19 cellular contexts compared by ENCODE assay signal in genomic region chr4:168437192-168437938, GRCh38. TPM values are rescaled to one million over a fixed set of nuclear protein-coding genes. Genes with fewer than 3 reads are reported as not detected.
DNase-seq lines count a peak whose midpoint lies in the region; ATAC-seq and TF ChIP-seq lines count a peak whose summit lies in the region.
"Had no signal": no experiment of that assay in that cellular context is flagged by ENCODE, and none has a peak within 500 bp of the region (broad histone marks: within the 10 kb centered on the region; RNA-seq: fewer than 3 reads in every experiment).

No MANE protein-coding gene starts in this region.

- peaks cover 31% of the 10 kb centered on the region for H3K36me3 Mint-ChIP-seq in activated CD4-positive, alpha-beta memory T cell treated with anti-CD3 and anti-CD28 coated beads for 36 hours
- peaks cover 76% of the 10 kb centered on the region for H3K36me3 Mint-ChIP-seq in activated CD4-positive, alpha-beta memory T cell treated with anti-CD3 and anti-CD28 coated beads, Interleukin-2, amount 10 ng/mL, durations not matched to agents 7 days and 5 days (ENCODE audit: low read depth)
- peaks cover 49% of the 10 kb centered on the region for H3K36me3 Mint-ChIP-seq in stimulated activated memory B cell treated with anti-CD40 and anti-IgM and Interleukin-4, amounts not matched to agents 10 μg/mL and 1 μg/mL and 100 μg/mL, for 72 hours

- no peak for ATAC-seq in stimulated activated memory B cell treated with anti-CD40 and anti-IgM and Interleukin-4, amounts not matched to agents 10 μg/mL and 1 μg/mL and 100 μg/mL, for 72 hours
- ATAC-seq in HG03095 (IDR thresholded peaks at IDR 0.05; ENCODE audit: unreplicated experiment), result no peak
- ATAC-seq: Panc1, Right ventricle myocardium inferior had no signal

- DNase-seq in activated CD4-positive, alpha-beta memory T cell treated with anti-CD3 and anti-CD28 coated beads for 36 hours, result peak; percentile 16
- no peak for DNase-seq in activated CD4-positive, alpha-beta memory T cell treated with anti-CD3 and anti-CD28 coated beads, Interleukin-2, amount 10 ng/mL, durations not matched to agents 7 days and 5 days
- peak; percentile 15 for DNase-seq in stimulated activated CD4-positive, alpha-beta T cell treated with anti-CD3 and anti-CD28 coated beads, Interleukin-1b, Interleukin-23, amount 100 ng/mL, for 48 hours
- DNase-seq in stimulated activated CD4-positive, alpha-beta T cell treated with anti-CD3 and anti-CD28 coated beads, Interleukin-2, amount 100 ng/mL, for 48 hours, result no peak
- peak; percentile 29 to 77 for DNase-seq in erythroblast (lab: John Stamatoyannopoulos, UW)
- DNase-seq: CD4-positive, alpha-beta memory T cell; DMS153; GDM1; H7; NCI-H1048; NCI-H1436; NCI-H2029 treated with DMSO at 0.1 percent for 48 hours; NCI-H2171 treated with DMSO at 0.1 percent for 48 hours; NCI-H446; NCI-H526 treated with DMSO at 0.1 percent for 48 hours had no signal

- no peak overlapping the region for H3K27ac Mint-ChIP-seq in activated CD4-positive, alpha-beta memory T cell treated with anti-CD3 and anti-CD28 coated beads for 36 hours
- H3K27ac Mint-ChIP-seq in activated CD4-positive, alpha-beta memory T cell treated with anti-CD3 and anti-CD28 coated beads, Interleukin-2, amount 10 ng/mL, durations not matched to agents 7 days and 5 days, result no peak overlapping the region
- no peak overlapping the region for H3K27ac Mint-ChIP-seq in stimulated activated memory B cell treated with anti-CD40 and anti-IgM and Interleukin-4, amounts not matched to agents 10 μg/mL and 1 μg/mL and 100 μg/mL, for 72 hours
- H3K27ac Mint-ChIP-seq: CD4-positive, alpha-beta memory T cell had no signal

- H3K9me3 Mint-ChIP-seq in activated CD4-positive, alpha-beta memory T cell treated with anti-CD3 and anti-CD28 coated beads for 36 hours, result no peaks in the 10 kb centered on the region
- no peaks in the 10 kb centered on the region for H3K9me3 Mint-ChIP-seq in activated CD4-positive, alpha-beta memory T cell treated with anti-CD3 and anti-CD28 coated beads, Interleukin-2, amount 10 ng/mL, durations not matched to agents 7 days and 5 days
- H3K9me3 Mint-ChIP-seq in stimulated activated memory B cell treated with anti-CD40 and anti-IgM and Interleukin-4, amounts not matched to agents 10 μg/mL and 1 μg/mL and 100 μg/mL, for 72 hours, result no peaks in the 10 kb centered on the region
- H3K9me3 Mint-ChIP-seq: CD4-positive, alpha-beta memory T cell had no signal

- intact Hi-C loops in activated CD4-positive, alpha-beta memory T cell treated with anti-CD3 and anti-CD28 coated beads for 36 hours (cut with micrococcal nuclease), result no loop called here

- POLR2A ChIA-PET in activated CD4-positive, alpha-beta memory T cell treated with anti-CD3 and anti-CD28 coated beads for 36 hours (lab: Charles Lee), result no interaction called here
- POLR2A ChIA-PET in activated CD4-positive, alpha-beta memory T cell treated with anti-CD3 and anti-CD28 coated beads, Interleukin-2, amount 10 ng/mL, durations not matched to agents 7 days and 5 days (lab: Charles Lee), result no interaction called here

- peaks cover 8% of the 10 kb centered on the region for H3K4me1 Mint-ChIP-seq in activated CD4-positive, alpha-beta memory T cell treated with anti-CD3 and anti-CD28 coated beads for 36 hours (ENCODE audit: low read depth)
- peaks cover 11% of the 10 kb centered on the region for H3K4me1 Mint-ChIP-seq in activated CD4-positive, alpha-beta memory T cell treated with anti-CD3 and anti-CD28 coated beads, Interleukin-2, amount 10 ng/mL, durations not matched to agents 7 days and 5 days
- peaks cover 8% of the 10 kb centered on the region for H3K4me1 Mint-ChIP-seq in stimulated activated memory B cell treated with anti-CD40 and anti-IgM and Interleukin-4, amounts not matched to agents 10 μg/mL and 1 μg/mL and 100 μg/mL, for 72 hours

- no peak overlapping the region for H3K4me3 Mint-ChIP-seq in activated CD4-positive, alpha-beta memory T cell treated with anti-CD3 and anti-CD28 coated beads for 36 hours
- no peak overlapping the region for H3K4me3 Mint-ChIP-seq in activated CD4-positive, alpha-beta memory T cell treated with anti-CD3 and anti-CD28 coated beads, Interleukin-2, amount 10 ng/mL, durations not matched to agents 7 days and 5 days
- no peak overlapping the region for H3K4me3 Mint-ChIP-seq in stimulated activated memory B cell treated with anti-CD40 and anti-IgM and Interleukin-4, amounts not matched to agents 10 μg/mL and 1 μg/mL and 100 μg/mL, for 72 hours
- H3K4me3 Mint-ChIP-seq: CD4-positive, alpha-beta memory T cell had no signal

- no peaks in the 10 kb centered on the region for H3K27me3 Mint-ChIP-seq in activated CD4-positive, alpha-beta memory T cell treated with anti-CD3 and anti-CD28 coated beads for 36 hours
- H3K27me3 Mint-ChIP-seq in activated CD4-positive, alpha-beta memory T cell treated with anti-CD3 and anti-CD28 coated beads, Interleukin-2, amount 10 ng/mL, durations not matched to agents 7 days and 5 days, result no peaks in the 10 kb centered on the region
- H3K27me3 Mint-ChIP-seq in stimulated activated memory B cell treated with anti-CD40 and anti-IgM and Interleukin-4, amounts not matched to agents 10 μg/mL and 1 μg/mL and 100 μg/mL, for 72 hours, result no peaks in the 10 kb centered on the region
- H3K27me3 Mint-ChIP-seq: CD4-positive, alpha-beta memory T cell had no signal

- CTCF ChIA-PET in activated CD4-positive, alpha-beta memory T cell treated with anti-CD3 and anti-CD28 coated beads for 36 hours (lab: Charles Lee), result no interaction called here
- CTCF ChIA-PET in activated CD4-positive, alpha-beta memory T cell treated with anti-CD3 and anti-CD28 coated beads, Interleukin-2, amount 10 ng/mL, durations not matched to agents 7 days and 5 days (lab: Charles Lee), result no interaction called here

- TF ChIP-seq POLR2A in erythroblast (IDR thresholded peaks at IDR 0.05; ENCODE audit: low read length), result no peak

RNA-seq across cellular contexts. Expression of gene DDX60L, which starts 42.9 kb away (rescaled TPM):
- 1 to 10 TPM; 6.5 to 7.7 TPM for total RNA-seq in activated CD4-positive, alpha-beta memory T cell treated with anti-CD3 and anti-CD28 coated beads for 36 hours
- total RNA-seq in activated CD4-positive, alpha-beta memory T cell treated with anti-CD3 and anti-CD28 coated beads, Interleukin-2, amount 10 ng/mL, durations not matched to agents 7 days and 5 days, result 10 to 100 TPM; 73.3 to 78.4 TPM

RNA-seq across cellular contexts. Expression of gene PALLD, which starts 59.5 kb away (rescaled TPM):
- 1 to 10 TPM; 8.9 to 9.4 TPM for total RNA-seq in activated CD4-positive, alpha-beta memory T cell treated with anti-CD3 and anti-CD28 coated beads for 36 hours
- 1 to 10 TPM; 5.4 to 5.8 TPM for total RNA-seq in activated CD4-positive, alpha-beta memory T cell treated with anti-CD3 and anti-CD28 coated beads, Interleukin-2, amount 10 ng/mL, durations not matched to agents 7 days and 5 days

Comparison
In these comparisons a context has a peak if more than half of its experiments do, and no peak if none do; other contexts are left out.
1. DNase-seq: peak in activated CD4-positive, alpha-beta memory T cell treated with anti-CD3 and anti-CD28 coated beads for 36 hours (single experiment), stimulated activated CD4-positive, alpha-beta T cell treated with anti-CD3 and anti-CD28 coated beads, Interleukin-1b, Interleukin-23, amount 100 ng/mL, for 48 hours (single experiment) and erythroblast (2 of 2); none in activated CD4-positive, alpha-beta memory T cell treated with anti-CD3 and anti-CD28 coated beads, Interleukin-2, amount 10 ng/mL, durations not matched to agents 7 days and 5 days (single experiment) and stimulated activated CD4-positive, alpha-beta T cell treated with anti-CD3 and anti-CD28 coated beads, Interleukin-2, amount 100 ng/mL, for 48 hours (0 of 2).
2. RNA of gene DDX60L, which starts 42.9 kb away (total RNA-seq): 73.3 to 78.4 TPM in activated CD4-positive, alpha-beta memory T cell treated with anti-CD3 and anti-CD28 coated beads, Interleukin-2, amount 10 ng/mL, durations not matched to agents 7 days and 5 days; 6.5 to 7.7 TPM in activated CD4-positive, alpha-beta memory T cell treated with anti-CD3 and anti-CD28 coated beads for 36 hours; every median in the first group is over 4 times any median in the second.